In genomic region chr14:70027785-70028428, GRCh38 we compare ENCODE assay signal across 8 cellular contexts.
A peak's percentile ranks its signal among the peaks of the same experiment; 100 is the strongest.
DNase-seq lines count a peak whose midpoint lies in the region; ATAC-seq and TF ChIP-seq lines count a peak whose summit lies in the region.

No MANE protein-coding gene starts in this region.

- peak; percentile 44 for TF ChIP-seq CTCF in HL-60 (IDR thresholded peaks at IDR 0.05; ENCODE audit: insufficient read depth, low read length)

- no peaks in the 10 kb centered on the region for H3K27me3 ChIP-seq in HL-60 (ENCODE audit: insufficient read depth, poor library complexity, severe bottlenecking)

- no peak overlapping the region for H3K4me3 ChIP-seq in HL-60 (replicated peaks; ENCODE audit: insufficient read depth, low read length)

- no peaks in the 10 kb centered on the region for H3K4me1 Mint-ChIP-seq in activated naive CD4-positive, alpha-beta T cell treated with anti-CD3 and anti-CD28 coated beads, Interleukin-2, amount 10 ng/mL, durations not matched to agents 7 days and 5 days

- DNase-seq in DMS53 (lab: John Stamatoyannopoulos, UW): peak; percentile 59
- DNase-seq in HL-60 (ENCODE audit: low read depth in 1 of 2, low spot score in 1 of 2): peak in 1 of 2 experiments; percentile 20
- peak; percentile 54 for DNase-seq in RPMI8226
- DNase-seq in activated naive CD4-positive, alpha-beta T cell treated with anti-CD3 and anti-CD28 coated beads, Interleukin-2, amount 10 ng/mL, durations not matched to agents 7 days and 5 days: peak; percentile 76
- peak; percentile 83 for DNase-seq in cardiac septum (ENCODE audit: low spot score)
- DNase-seq in putamen (ENCODE audit: low spot score): peak; percentile 53

- no peak overlapping the region for H3K4me3 Mint-ChIP-seq in activated naive CD4-positive, alpha-beta T cell treated with anti-CD3 and anti-CD28 coated beads, Interleukin-2, amount 10 ng/mL, durations not matched to agents 7 days and 5 days

- H3K9me3 Mint-ChIP-seq in activated naive CD4-positive, alpha-beta T cell treated with anti-CD3 and anti-CD28 coated beads, Interleukin-2, amount 10 ng/mL, durations not matched to agents 7 days and 5 days: no peaks in the 10 kb centered on the region

- H3K27ac ChIP-seq in HL-60 (replicated peaks): no peak overlapping the region

- CTCF ChIA-PET in activated naive CD4-positive, alpha-beta T cell treated with anti-CD3 and anti-CD28 coated beads, Interleukin-2, amount 10 ng/mL, durations not matched to agents 7 days and 5 days (lab: Charles Lee): interaction anchor here (0.6 to 3.0 kb wide), 29 partner anchors 8 to 1947 kb away, joined by 3 to 27 read pairs (median 5); partner anchors contain the start of gene SMOC1

- H3K27me3 Mint-ChIP-seq in activated naive CD4-positive, alpha-beta T cell treated with anti-CD3 and anti-CD28 coated beads, Interleukin-2, amount 10 ng/mL, durations not matched to agents 7 days and 5 days: no peaks in the 10 kb centered on the region

- H3K36me3 Mint-ChIP-seq in activated naive CD4-positive, alpha-beta T cell treated with anti-CD3 and anti-CD28 coated beads, Interleukin-2, amount 10 ng/mL, durations not matched to agents 7 days and 5 days: no peaks in the 10 kb centered on the region

- ATAC-seq in GM18520 (IDR thresholded peaks at IDR 0.05; ENCODE audit: unreplicated experiment) (no peak), GM21526 (IDR thresholded peaks at IDR 0.05; ENCODE audit: low FRiP score, unreplicated experiment) (no peak)

- intact Hi-C loops in cardiac septum (cut with DNase I): loop anchor here (2.0 to 10.0 kb wide), 2 partner anchors 209 to 443 kb away; no protein-coding TSS in a partner anchor

- no peak overlapping the region for H3K27ac Mint-ChIP-seq in activated naive CD4-positive, alpha-beta T cell treated with anti-CD3 and anti-CD28 coated beads, Interleukin-2, amount 10 ng/mL, durations not matched to agents 7 days and 5 days
